ENCODE assay signal across 1 cellular context in genomic region chr17:72502111-72502939, GRCh38.
TF ChIP-seq lines count a peak whose summit lies in the region.

No MANE protein-coding gene starts in this region.

TF ChIP-seq in H1, 55 proteins besides CTCF, POLR2A, EP300 and RAD21 (continued from another document):
- TF ChIP-seq TAF1 (IDR thresholded peaks at IDR 0.05; ENCODE audit: low read depth, low read length) (no peak), SIRT6 (IDR thresholded peaks at IDR 0.05; ENCODE audit: low read length) (no peak), CHD2 (IDR thresholded peaks at IDR 0.05; ENCODE audit: low read length) (no peak)
